1 cellular context compared by ENCODE assay signal in the genomic region with DNA sequence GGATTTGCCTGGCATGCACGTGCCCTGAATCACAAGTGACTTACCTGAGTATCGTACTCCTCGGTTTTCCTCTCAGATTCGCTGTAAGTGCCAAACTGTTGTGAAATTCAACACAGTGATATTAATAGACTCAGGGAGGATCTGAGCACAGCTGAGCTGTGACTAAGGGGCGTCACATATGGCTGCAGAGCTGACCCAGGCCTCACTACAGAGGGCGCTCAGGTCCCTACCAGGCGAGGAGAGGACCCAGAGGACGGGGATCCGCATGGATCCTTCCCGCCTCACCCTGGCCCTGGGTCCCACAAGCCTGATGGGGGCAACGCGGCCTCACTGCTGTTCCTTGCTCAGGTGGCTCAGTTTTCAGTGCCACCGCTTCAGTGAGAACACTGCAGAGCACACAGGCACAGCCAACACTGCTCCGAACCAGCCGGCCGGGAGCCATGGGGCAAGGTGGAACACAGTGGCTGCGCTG.
TF ChIP-seq lines count a peak whose summit lies in the region.

No MANE protein-coding gene starts in this region.

TF ChIP-seq in HepG2, 621 proteins besides CTCF, POLR2A, EP300 and RAD21:
- TF ChIP-seq GATAD2A (CRISPR knock-in tag; IDR thresholded peaks at IDR 0.05) = no peak
- TF ChIP-seq, protein P1, sequence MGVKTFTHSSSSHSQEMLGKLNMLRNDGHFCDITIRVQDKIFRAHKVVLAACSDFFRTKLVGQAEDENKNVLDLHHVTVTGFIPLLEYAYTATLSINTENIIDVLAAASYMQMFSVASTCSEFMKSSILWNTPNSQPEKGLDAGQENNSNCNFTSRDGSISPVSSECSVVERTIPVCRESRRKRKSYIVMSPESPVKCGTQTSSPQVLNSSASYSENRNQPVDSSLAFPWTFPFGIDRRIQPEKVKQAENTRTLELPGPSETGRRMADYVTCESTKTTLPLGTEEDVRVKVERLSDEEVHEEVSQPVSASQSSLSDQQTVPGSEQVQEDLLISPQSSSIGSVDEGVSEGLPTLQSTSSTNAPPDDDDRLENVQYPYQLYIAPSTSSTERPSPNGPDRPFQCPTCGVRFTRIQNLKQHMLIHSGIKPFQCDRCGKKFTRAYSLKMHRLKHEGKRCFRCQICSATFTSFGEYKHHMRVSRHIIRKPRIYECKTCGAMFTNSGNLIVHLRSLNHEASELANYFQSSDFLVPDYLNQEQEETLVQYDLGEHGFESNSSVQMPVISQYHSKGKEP (CRISPR knock-in tag; IDR thresholded peaks at IDR 0.05) = no peak
- TF ChIP-seq AGO2 (optimal IDR thresholded peaks at IDR 0.05; ENCODE audit: low read depth, low read length) = peak; percentile 27
- TF ChIP-seq FOXA3 (CRISPR knock-in tag; IDR thresholded peaks at IDR 0.05) = no peak
